ENCODE assay signal across 15 cellular contexts in genomic region chr2:29249666-29250253, GRCh38.
DNase-seq lines count a peak whose midpoint lies in the region; ATAC-seq and TF ChIP-seq lines count a peak whose summit lies in the region.
"Had no signal": no experiment of that assay in that cellular context is flagged by ENCODE, and none has a peak within 500 bp of the region (broad histone marks: within the 10 kb centered on the region; RNA-seq: fewer than 3 reads in every experiment).

No MANE protein-coding gene starts in this region.

- H3K9me3 ChIP-seq in BE2C (no peaks in the 10 kb centered on the region), lower lobe of right lung (no peaks in the 10 kb centered on the region)
- H3K9me3 ChIP-seq: Peyer's patch had no signal

- no peaks in the 10 kb centered on the region for H3K9me3 Mint-ChIP-seq in endothelial cell (ENCODE audit: unreplicated experiment)

- TF ChIP-seq CTCF in BE2C (IDR thresholded peaks at IDR 0.05; ENCODE audit: low read depth, low read length) (no peak), lower lobe of right lung (IDR thresholded peaks at IDR 0.05) (no peak), endothelial cell (IDR thresholded peaks at IDR 0.05; ENCODE audit: unreplicated experiment) (no peak)

- no peak overlapping the region for H3K27ac ChIP-seq in lower lobe of right lung
- H3K27ac ChIP-seq: Peyer's patch had no signal

- H3K4me1 ChIP-seq in BE2C, result peaks cover 41% of the 10 kb centered on the region
- H3K4me1 ChIP-seq in lower lobe of right lung, result no peaks in the 10 kb centered on the region
- H3K4me1 ChIP-seq: Peyer's patch had no signal

- ATAC-seq in lower lobe of right lung, result no peak
- no peak for ATAC-seq in HG03196 (IDR thresholded peaks at IDR 0.05; ENCODE audit: unreplicated experiment)

- H3K36me3 Mint-ChIP-seq in endothelial cell (ENCODE audit: low read depth, unreplicated experiment), result no peaks in the 10 kb centered on the region
- H3K36me3 Mint-ChIP-seq: CD14-positive monocyte had no signal

- H3K27me3 Mint-ChIP-seq in endothelial cell (ENCODE audit: unreplicated experiment), result no peaks in the 10 kb centered on the region

- no peaks in the 10 kb centered on the region for H3K36me3 ChIP-seq in BE2C
- no peaks in the 10 kb centered on the region for H3K36me3 ChIP-seq in lower lobe of right lung
- H3K36me3 ChIP-seq: Peyer's patch had no signal

- H3K4me3 ChIP-seq in BE2C (ENCODE audit: low read depth, low read length), result no peak overlapping the region
- H3K4me3 ChIP-seq in lower lobe of right lung, result no peak overlapping the region
- H3K4me3 ChIP-seq: Peyer's patch had no signal

- intact Hi-C loops in lower lobe of right lung (cut with DNase I), result no loop called here

- H3K27ac Mint-ChIP-seq in endothelial cell (ENCODE audit: unreplicated experiment), result no peak overlapping the region
- H3K27ac Mint-ChIP-seq: CD14-positive monocyte had no signal

- no peak overlapping the region for H3K4me3 Mint-ChIP-seq in endothelial cell (ENCODE audit: unreplicated experiment)
- H3K4me3 Mint-ChIP-seq: CD14-positive monocyte had no signal

- H3K4me1 Mint-ChIP-seq in endothelial cell (ENCODE audit: unreplicated experiment), result no peaks in the 10 kb centered on the region
- H3K4me1 Mint-ChIP-seq: CD14-positive monocyte had no signal

- DNase-seq in BE2C (peak; percentile 85), EL (peak; percentile 5), NCI-H82 (lab: John Stamatoyannopoulos, UW) (peak; percentile 96), left kidney (ENCODE audit: low read depth, low spot score) (peak; percentile 67), lower lobe of right lung (no peak), endothelial cell (ENCODE audit: low spot score) (no peak)
- DNase-seq: DMS79, H7, NCI-H1105 treated with DMSO at 0.1 percent for 48 hours, NCI-H1694 treated with DMSO at 0.1 percent for 48 hours, NCI-H226, NCI-H524 had no signal

- H3K27me3 ChIP-seq in BE2C (no peaks in the 10 kb centered on the region), lower lobe of right lung (ENCODE audit: low read depth) (no peaks in the 10 kb centered on the region)
- H3K27me3 ChIP-seq: Peyer's patch had no signal

Comparison
In these comparisons a context has a peak if more than half of its experiments do, and no peak if none do; other contexts are left out.
1. DNase-seq: peak in BE2C (single experiment), EL (single experiment), NCI-H82 (single experiment) and left kidney (single experiment); none in lower lobe of right lung (single experiment) and endothelial cell (single experiment).